12 cellular contexts compared by ENCODE assay signal in genomic region chr13:71218960-71219359, GRCh38.
DNase-seq lines count a peak whose midpoint lies in the region; ATAC-seq and TF ChIP-seq lines count a peak whose summit lies in the region.
"Had no signal": no experiment of that assay in that cellular context is flagged by ENCODE, and none has a peak within 500 bp of the region (broad histone marks: within the 10 kb centered on the region; RNA-seq: fewer than 3 reads in every experiment).

No MANE protein-coding gene starts in this region.

- ATAC-seq in HG03460 (IDR thresholded peaks at IDR 0.05; ENCODE audit: unreplicated experiment): no peak
- ATAC-seq in GM19467 (IDR thresholded peaks at IDR 0.05; ENCODE audit: unreplicated experiment): no peak
- ATAC-seq: lower lobe of right lung; Right ventricle myocardium inferior; stimulated activated naive B cell treated with anti-CD40 and anti-IgM and Interleukin-4, amounts not matched to agents 10 μg/mL and 1 μg/mL and 100 μg/mL, for 72 hours had no signal

- TF ChIP-seq CTCF in C4-2B (conservative IDR thresholded peaks at IDR 0.05): peak; percentile 23

- H3K27me3 ChIP-seq in effector memory CD4-positive, alpha-beta T cell (replicated peaks; ENCODE audit: control insufficient read depth, insufficient read depth, low read length, poor library complexity, severe bottlenecking): no peaks in the 10 kb centered on the region
- H3K27me3 ChIP-seq: dorsolateral prefrontal cortex had no signal

- DNase-seq in GM19240 (ENCODE audit: insufficient read length, low spot score) (peak; percentile 0), NCI-H82 (lab: John Stamatoyannopoulos, UW) (peak; percentile 83), erythroblast (lab: John Stamatoyannopoulos, UW) (peak; percentile 5), cortex of kidney (lab: John Stamatoyannopoulos, UW) (no peak)
- DNase-seq in effector memory CD4-positive, alpha-beta T cell: no peak
- DNase-seq: dorsolateral prefrontal cortex; lower lobe of right lung; stimulated activated naive B cell treated with anti-CD40 and anti-IgM and Interleukin-4, amounts not matched to agents 10 μg/mL and 1 μg/mL and 100 μg/mL, for 72 hours had no signal

- H3K36me3 ChIP-seq in effector memory CD4-positive, alpha-beta T cell (ENCODE audit: control insufficient read depth, insufficient read depth, low read length): no peaks in the 10 kb centered on the region
- H3K36me3 ChIP-seq: lower lobe of right lung had no signal

- H3K4me1 ChIP-seq in effector memory CD4-positive, alpha-beta T cell (ENCODE audit: control insufficient read depth, insufficient read depth, low read length, poor library complexity, severe bottlenecking): no peaks in the 10 kb centered on the region
- H3K4me1 ChIP-seq: lower lobe of right lung had no signal

- TF ChIP-seq POLR2A in erythroblast (IDR thresholded peaks at IDR 0.05; ENCODE audit: low read length): no peak

- no peaks in the 10 kb centered on the region for H3K9me3 ChIP-seq in effector memory CD4-positive, alpha-beta T cell (ENCODE audit: control insufficient read depth, low read length)
- H3K9me3 ChIP-seq: lower lobe of right lung had no signal

- H3K27ac ChIP-seq in C4-2B: no peak overlapping the region
- no peak overlapping the region for H3K27ac ChIP-seq in effector memory CD4-positive, alpha-beta T cell (ENCODE audit: insufficient read depth, low read length, poor library complexity, severe bottlenecking)
- H3K27ac ChIP-seq: dorsolateral prefrontal cortex, lower lobe of right lung had no signal

- no peak overlapping the region for H3K4me3 ChIP-seq in effector memory CD4-positive, alpha-beta T cell (ENCODE audit: insufficient read depth, low read depth, low read length, poor library complexity, severe bottlenecking)
- H3K4me3 ChIP-seq: dorsolateral prefrontal cortex, lower lobe of right lung had no signal

Comparison
In these comparisons a context has a peak if more than half of its experiments do, and no peak if none do; other contexts are left out.
1. DNase-seq: peak in GM19240 (single experiment), NCI-H82 (single experiment) and erythroblast (2 of 2); none in cortex of kidney (single experiment) and effector memory CD4-positive, alpha-beta T cell (0 of 3).